Comparison of ENCODE assay signal across 7 cellular contexts in the genomic region with DNA sequence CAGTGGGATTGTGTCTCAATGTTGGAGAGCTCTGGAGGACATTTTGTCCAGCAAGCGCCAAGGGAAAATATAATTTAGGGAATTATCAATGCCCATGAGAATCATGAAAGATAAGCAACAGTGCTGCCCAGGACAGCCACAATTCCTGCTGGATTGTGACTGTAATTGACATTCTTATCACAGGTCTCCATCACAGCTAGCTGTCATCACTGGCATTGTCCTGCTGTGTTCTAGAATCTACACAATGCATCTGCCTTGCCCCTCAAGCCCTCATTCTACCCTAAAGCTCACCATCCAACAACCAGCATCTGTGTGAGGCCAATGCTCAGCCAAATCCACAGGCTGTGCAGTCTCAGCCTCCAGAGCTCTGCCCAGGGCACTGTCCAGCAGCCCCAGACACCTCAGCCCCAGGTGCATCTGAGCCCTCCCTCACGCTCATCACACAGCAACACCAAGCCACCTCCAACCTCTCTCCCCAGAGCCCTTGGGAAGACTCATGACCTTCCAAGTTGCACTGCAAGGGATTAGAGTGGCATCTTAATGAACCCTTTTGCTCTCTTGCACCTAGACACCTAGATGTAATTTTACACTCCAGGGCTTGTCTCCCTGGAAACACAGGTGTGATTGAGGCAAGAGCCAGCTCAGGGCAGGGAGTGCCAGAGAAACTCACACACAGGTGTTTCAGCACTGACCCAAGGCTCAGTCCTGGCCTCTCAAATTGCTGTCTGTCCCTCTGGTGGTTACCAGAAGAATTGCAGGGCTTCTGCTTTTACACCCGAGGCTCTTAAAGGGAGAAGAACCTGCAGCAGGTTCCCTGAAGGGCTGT.
A peak's percentile ranks its signal among the peaks of the same experiment; 100 is the strongest.
DNase-seq lines count a peak whose midpoint lies in the region; ATAC-seq, FAIRE-seq and TF ChIP-seq lines count a peak whose summit lies in the region.

No MANE protein-coding gene starts in this region.

- no peak overlapping the region for H4K8ac ChIP-seq in H1 (ENCODE audit: extremely low read depth, insufficient read depth, low read length)

- POLR2A ChIA-PET in H1 (lab: Charles Lee; ENCODE audit: partially characterized antibody), result no interaction called here

- peaks cover 0 to 3% of the 10 kb centered on the region in 2 experiments; a peak in 1 of 4 replicates for H3K9me3 ChIP-seq in H1 (ENCODE audit: insufficient read depth in 2 of 2, low read depth in 1 of 2, low read length in 1 of 2)

- ATAC-seq in GM21576 (IDR thresholded peaks at IDR 0.05; ENCODE audit: unreplicated experiment), result peak; percentile 75

- H2AFZ ChIP-seq in H1 (ENCODE audit: low read length), result no peak overlapping the region

- no peak overlapping the region for H3K4me3 ChIP-seq in H1 (ENCODE audit: extremely low read depth in 1 of 4, insufficient read depth in 2 of 4, low read depth in 3 of 4, low read length in 4 of 4)

- TF ChIP-seq RAD21 in H1 (IDR thresholded peaks at IDR 0.05 in 1 of 2, conservative IDR thresholded peaks at IDR 0.05 in 1 of 2; ENCODE audit: low read depth in 2 of 2, low read length in 2 of 2), result peak in 1 of 2 experiments; percentile 55; a peak in 3 of 4 replicates

- no peak overlapping the region for H4K91ac ChIP-seq in H1 (replicated peaks; ENCODE audit: insufficient read length, low read length)

- no peaks in the 10 kb centered on the region for H3K79me2 ChIP-seq in H1 (ENCODE audit: control insufficient read depth in 1 of 2, insufficient read depth in 2 of 2, low read length in 2 of 2)

- H3K4me1 Mint-ChIP-seq in mesothelial cell of epicardium, result peaks cover 5% of the 10 kb centered on the region

- H2BK12ac ChIP-seq in H1 (ENCODE audit: low read depth, low read length), result no peak overlapping the region; the same call in 1 of the 2 replicates

- H3K4ac ChIP-seq in H1 (replicated peaks; ENCODE audit: insufficient read length, low read depth, low read length), result no peak overlapping the region

- H3K9me3 Mint-ChIP-seq in mesothelial cell of epicardium, result no peaks in the 10 kb centered on the region

- no peaks in the 10 kb centered on the region for H3K36me3 Mint-ChIP-seq in mesothelial cell of epicardium

- H2BK20ac ChIP-seq in H1 (ENCODE audit: low read length), result no peak overlapping the region

- peaks cover 82% of the 10 kb centered on the region for H3K27me3 Mint-ChIP-seq in mesothelial cell of epicardium (ENCODE audit: low read depth)

- H3K4me2 ChIP-seq in H1 (ENCODE audit: insufficient read depth in 1 of 2, low read depth in 2 of 2, low read length in 2 of 2), result no peak overlapping the region

- H2BK120ac ChIP-seq in H1 (replicated peaks; ENCODE audit: low read depth, low read length), result no peak overlapping the region

- H3K23me2 ChIP-seq in H1 (ENCODE audit: low read depth, low read length), result no peaks in the 10 kb centered on the region

- CTCF ChIA-PET in H1 (lab: Charles Lee; ENCODE audit: partially characterized antibody), result interaction anchor here (0.6 to 7.3 kb wide), 10 partner anchors 9 to 1975 kb away, joined by 3 to 86 read pairs (median 4); no protein-coding TSS in a partner anchor

- no peak overlapping the region for H3K23ac ChIP-seq in H1 (ENCODE audit: insufficient read length)

- peak; percentile 83 for FAIRE-seq in H1 (lab: Jason Lieb, UNC)

- H3K56ac ChIP-seq in H1 (replicated peaks; ENCODE audit: insufficient read length, low read depth, low read length), result no peak overlapping the region

- TF ChIP-seq CTCF in H1 (IDR thresholded peaks at IDR 0.05; ENCODE audit: control extremely low read depth in 1 of 3, insufficient read depth in 1 of 3, low read depth in 1 of 3, low read length in 3 of 3) (peak; percentile 67 to 84 (median 79)), mesothelial cell of epicardium (IDR thresholded peaks at IDR 0.05; ENCODE audit: unreplicated experiment) (peak; percentile 96)

- no peaks in the 10 kb centered on the region for H3K36me3 ChIP-seq in H1 (ENCODE audit: control insufficient read depth in 2 of 4, insufficient read depth in 4 of 4, low read length in 3 of 4)

- no peak overlapping the region for H4K5ac ChIP-seq in H1 (ENCODE audit: insufficient read length, low read depth, low read length)

- no peak overlapping the region for H3K4me3 Mint-ChIP-seq in mesothelial cell of epicardium

- no peak overlapping the region for H2BK5ac ChIP-seq in H1 (ENCODE audit: low read depth, low read length)

- no peak overlapping the region for H2AK5ac ChIP-seq in H1 (ENCODE audit: low read depth, low read length)

- H3K27ac Mint-ChIP-seq in mesothelial cell of epicardium, result no peak overlapping the region

- H3K27me3 ChIP-seq in H1 (replicated peaks in 1 of 4; ENCODE audit: control insufficient read depth in 3 of 4, extremely low read depth in 1 of 4, insufficient read depth in 3 of 4, low read length in 3 of 4), result peaks cover 0 to 4% (median 0%) of the 10 kb centered on the region in 4 experiments; a peak in 2 of 7 replicates

- TF ChIP-seq EP300 in H1 (IDR thresholded peaks at IDR 0.05; ENCODE audit: borderline replicate concordance in 1 of 2, low read depth in 2 of 2, low read length in 2 of 2), result no peak

- no peak for TF ChIP-seq POLR2A in H1 (IDR thresholded peaks at IDR 0.05; ENCODE audit: control extremely low read depth in 1 of 2, low read depth in 2 of 2, low read length in 2 of 2)

- H2BK15ac ChIP-seq in H1 (ENCODE audit: low read length), result no peak overlapping the region

- no peak overlapping the region for H3K14ac ChIP-seq in H1 (ENCODE audit: insufficient read length)

- H3K27ac ChIP-seq in H1 (ENCODE audit: low read depth, low read length), result no peak overlapping the region

- no peaks in the 10 kb centered on the region; a peak in 1 of 7 replicates for H3K4me1 ChIP-seq in H1 (replicated peaks in 1 of 4; ENCODE audit: control insufficient read depth in 3 of 4, insufficient read depth in 4 of 4, low read length in 3 of 4)

- 58% methylated on average over 3 of the region's 3 CpGs; no CpG with 5 or more reads in 1 of the 2 experiments for WGBS in H1 (ENCODE audit: extremely low coverage in 1 of 2, insufficient coverage in 1 of 2, insufficient read length in 1 of 2, insufficient replicate concordance in 2 of 2, low coverage in 1 of 2, low lambda C conversion rate in 2 of 2, missing lambda C conversion rate in 1 of 2), 2 experiments

- peaks cover 0 to 3% of the 10 kb centered on the region in 2 experiments for H4K20me1 ChIP-seq in H1 (replicated peaks in 1 of 2; ENCODE audit: control insufficient read depth in 1 of 2, insufficient read depth in 2 of 2, low read length in 2 of 2)

- no peak overlapping the region for H3K18ac ChIP-seq in H1 (ENCODE audit: extremely low read depth, low read length)

- no peak overlapping the region for H3K9ac ChIP-seq in H1 (replicated peaks in 1 of 4; ENCODE audit: extremely low read depth in 1 of 4, low read depth in 3 of 4, low read length in 3 of 4)

- peak; percentile 40 for DNase-seq in Daoy (ENCODE audit: low read depth)
- peak; percentile 9 for DNase-seq in NCI-H128 (lab: John Stamatoyannopoulos, UW; ENCODE audit: unreplicated experiment)
- DNase-seq in SW 1271 (lab: John Stamatoyannopoulos, UW), result peak; percentile 35 to 73
- DNase-seq in H1 (ENCODE audit: low read depth in 1 of 2, low spot score in 2 of 2), result peak in 1 of 2 experiments; percentile 62
- no peak for DNase-seq in mesothelial cell of epicardium (ENCODE audit: low spot score in 2 of 2, unreplicated experiment in 2 of 2)
- DNase-seq in T1000 (lab: John Stamatoyannopoulos, UW), result no peak

- H3K79me1 ChIP-seq in H1 (ENCODE audit: low read depth, low read length), result no peaks in the 10 kb centered on the region

Comparison
In these comparisons a context has a peak if more than half of its experiments do, and no peak if none do; other contexts are left out.
1. DNase-seq: peak in Daoy (single experiment), NCI-H128 (single experiment) and SW 1271 (2 of 2); none in mesothelial cell of epicardium (0 of 2) and T1000 (single experiment).